1 cellular context compared by ENCODE assay signal in the genomic region with DNA sequence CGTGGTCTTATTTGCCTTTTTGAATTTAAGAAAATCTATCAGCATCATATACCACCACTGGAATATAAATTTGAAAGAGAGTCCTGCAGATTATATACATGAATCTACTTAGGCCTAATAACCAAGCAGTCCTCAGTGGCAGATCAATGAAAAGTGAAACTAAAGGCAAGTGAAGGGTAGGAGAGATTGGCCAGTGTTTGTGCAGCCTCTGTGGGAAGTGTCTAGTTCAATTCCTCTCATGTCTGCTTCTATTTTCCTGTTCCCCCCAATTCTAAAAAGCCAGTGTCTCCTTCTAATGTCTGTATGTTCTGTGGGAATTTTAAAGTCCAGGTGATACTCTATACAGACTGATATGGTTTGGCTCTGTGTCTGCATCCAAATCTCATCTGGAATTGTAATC.
TF ChIP-seq lines count a peak whose summit lies in the region.

No MANE protein-coding gene starts in this region.

TF ChIP-seq in SK-N-SH treated with all-trans-retinoic acid at 6 μM for 48 hours, 23 proteins besides CTCF, POLR2A, EP300 and RAD21 (continued from another document):
- TF ChIP-seq, protein P1, sequence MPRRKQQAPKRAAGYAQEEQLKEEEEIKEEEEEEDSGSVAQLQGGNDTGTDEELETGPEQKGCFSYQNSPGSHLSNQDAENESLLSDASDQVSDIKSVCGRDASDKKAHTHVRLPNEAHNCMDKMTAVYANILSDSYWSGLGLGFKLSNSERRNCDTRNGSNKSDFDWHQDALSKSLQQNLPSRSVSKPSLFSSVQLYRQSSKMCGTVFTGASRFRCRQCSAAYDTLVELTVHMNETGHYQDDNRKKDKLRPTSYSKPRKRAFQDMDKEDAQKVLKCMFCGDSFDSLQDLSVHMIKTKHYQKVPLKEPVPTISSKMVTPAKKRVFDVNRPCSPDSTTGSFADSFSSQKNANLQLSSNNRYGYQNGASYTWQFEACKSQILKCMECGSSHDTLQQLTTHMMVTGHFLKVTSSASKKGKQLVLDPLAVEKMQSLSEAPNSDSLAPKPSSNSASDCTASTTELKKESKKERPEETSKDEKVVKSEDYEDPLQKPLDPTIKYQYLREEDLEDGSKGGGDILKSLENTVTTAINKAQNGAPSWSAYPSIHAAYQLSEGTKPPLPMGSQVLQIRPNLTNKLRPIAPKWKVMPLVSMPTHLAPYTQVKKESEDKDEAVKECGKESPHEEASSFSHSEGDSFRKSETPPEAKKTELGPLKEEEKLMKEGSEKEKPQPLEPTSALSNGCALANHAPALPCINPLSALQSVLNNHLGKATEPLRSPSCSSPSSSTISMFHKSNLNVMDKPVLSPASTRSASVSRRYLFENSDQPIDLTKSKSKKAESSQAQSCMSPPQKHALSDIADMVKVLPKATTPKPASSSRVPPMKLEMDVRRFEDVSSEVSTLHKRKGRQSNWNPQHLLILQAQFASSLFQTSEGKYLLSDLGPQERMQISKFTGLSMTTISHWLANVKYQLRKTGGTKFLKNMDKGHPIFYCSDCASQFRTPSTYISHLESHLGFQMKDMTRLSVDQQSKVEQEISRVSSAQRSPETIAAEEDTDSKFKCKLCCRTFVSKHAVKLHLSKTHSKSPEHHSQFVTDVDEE (CRISPR knock-in tag; IDR thresholded peaks at IDR 0.05) = no peak
